Comparison of ENCODE assay signal across 9 cellular contexts in genomic region chr10:98262571-98262970, GRCh38. TPM values are rescaled to one million over a fixed set of nuclear protein-coding genes. Genes with fewer than 3 reads are reported as not detected.
DNase-seq lines count a peak whose midpoint lies in the region; ATAC-seq, FAIRE-seq and TF ChIP-seq lines count a peak whose summit lies in the region.
"Had no signal": no experiment of that assay in that cellular context is flagged by ENCODE, and none has a peak within 500 bp of the region (broad histone marks: within the 10 kb centered on the region; RNA-seq: fewer than 3 reads in every experiment).

No MANE protein-coding gene starts in this region.

- no peak overlapping the region for H3K27ac Mint-ChIP-seq in progenitor cell of endocrine pancreas
- H3K27ac Mint-ChIP-seq: brain had no signal

- no peaks in the 10 kb centered on the region for H3K9me3 ChIP-seq in PC-9 (ENCODE audit: insufficient read depth, low read depth)
- no peaks in the 10 kb centered on the region for H3K9me3 ChIP-seq in esophagus squamous epithelium

- no peak for TF ChIP-seq POLR2A in esophagus squamous epithelium (IDR thresholded peaks at IDR 0.05)
- no peak for TF ChIP-seq POLR2A in GM12892 (IDR thresholded peaks at IDR 0.05; ENCODE audit: low read depth, low read length)

- H3K36me3 ChIP-seq in PC-9 (ENCODE audit: low read depth) (no peaks in the 10 kb centered on the region), esophagus squamous epithelium (no peaks in the 10 kb centered on the region)

- H3K27me3 ChIP-seq in PC-9 (ENCODE audit: insufficient read depth, low read depth) (no peaks in the 10 kb centered on the region), esophagus squamous epithelium (peaks cover 0 to 27% (median 0%) of the 10 kb centered on the region in 4 donors)

- H3K36me3 Mint-ChIP-seq in progenitor cell of endocrine pancreas (ENCODE audit: insufficient read depth), result no peaks in the 10 kb centered on the region
- H3K36me3 Mint-ChIP-seq: brain had no signal

- no peak for ATAC-seq in HG02571 (IDR thresholded peaks at IDR 0.05; ENCODE audit: unreplicated experiment)

- H3K27ac ChIP-seq in PC-9 (no peak overlapping the region), esophagus squamous epithelium (no peak overlapping the region)

- no peaks in the 10 kb centered on the region for H4K20me1 ChIP-seq in PC-9 (ENCODE audit: insufficient read depth)

- no peak for FAIRE-seq in GM12892 (lab: Jason Lieb, UNC)

- BruUV-seq in PC-9 (replicated peaks; lab: Mats Ljungman, UMichigan), result no TSS peak

- no peak overlapping the region for H3K4me3 Mint-ChIP-seq in progenitor cell of endocrine pancreas (ENCODE audit: low read depth)
- H3K4me3 Mint-ChIP-seq: brain had no signal

- no peaks in the 10 kb centered on the region for H3K9me2 ChIP-seq in PC-9 (ENCODE audit: insufficient read depth)

- WGBS in esophagus squamous epithelium, 2 donors, result 58% methylated on average over 6 of the region's 7 CpGs; no CpG with 5 or more reads in 1 of the 2 donors

- peaks cover 5% of the 10 kb centered on the region for H3K4me1 Mint-ChIP-seq in progenitor cell of endocrine pancreas (ENCODE audit: low read depth)

- H3K4me3 ChIP-seq in AG04449 (ENCODE audit: low read depth, low read length) (no peak overlapping the region), GM12875 (ENCODE audit: low read depth, low read length) (no peak overlapping the region), PC-9 (no peak overlapping the region), esophagus squamous epithelium (no peak overlapping the region)

- CTCF ChIA-PET in AG04449 (lab: Yijun Ruan, JAX), result interaction anchor here (0.7 to 12.0 kb wide), 17 partner anchors 8 to 180 kb away, joined by 3 to 142 read pairs (median 3); no protein-coding TSS in a partner anchor
- CTCF ChIA-PET in PC-9 (lab: Charles Lee), result interaction anchor here (0.7 to 0.9 kb wide), 3 partner anchors 34 to 50 kb away, joined by 3 to 5 read pairs (median 4); no protein-coding TSS in a partner anchor

- no peaks in the 10 kb centered on the region for H3K9me3 Mint-ChIP-seq in progenitor cell of endocrine pancreas (ENCODE audit: low read depth)
- H3K9me3 Mint-ChIP-seq: brain had no signal

- H3K4me1 ChIP-seq in PC-9 (replicated peaks; ENCODE audit: insufficient read depth) (peaks cover 34% of the 10 kb centered on the region), esophagus squamous epithelium (peaks cover 0 to 36% (median under 1%) of the 10 kb centered on the region in 3 donors)

- H2AFZ ChIP-seq in PC-9, result no peak overlapping the region

- peaks cover 26% of the 10 kb centered on the region for H3K27me3 Mint-ChIP-seq in progenitor cell of endocrine pancreas

- H3F3A ChIP-seq in PC-9 (ENCODE audit: insufficient read depth, low read depth), result peaks cover 10% of the 10 kb centered on the region; the same call in 1 of the 2 replicates

- TF ChIP-seq CTCF in AG04449 (IDR thresholded peaks at IDR 0.05; ENCODE audit: insufficient read depth, low read length, missing control alignments) (peak; percentile 49), GM12875 (IDR thresholded peaks at IDR 0.05; ENCODE audit: borderline replicate concordance, insufficient read depth, low read depth, low read length) (peak; percentile 61), PC-9 (conservative IDR thresholded peaks at IDR 0.05) (peak; percentile 67), esophagus squamous epithelium (IDR thresholded peaks at IDR 0.05) (peak in 4 of 6 experiments; percentile 20 to 56 (median 34)), progenitor cell of endocrine pancreas (IDR thresholded peaks at IDR 0.05; ENCODE audit: unreplicated experiment) (peak; percentile 8)

- no peaks in the 10 kb centered on the region for H3K79me2 ChIP-seq in PC-9 (ENCODE audit: low read depth)

- DNase-seq in AG04449 (ENCODE audit: low read depth, low spot score), result no peak
- peak in 1 of 2 experiments; percentile 47 for DNase-seq in PC-9
- no peak for DNase-seq in esophagus squamous epithelium (lab: John Stamatoyannopoulos, UW)
- no peak for DNase-seq in progenitor cell of endocrine pancreas (ENCODE audit: low spot score, unreplicated experiment)
- DNase-seq in GM12892 (ENCODE audit: insufficient read length), result no peak
- DNase-seq in stimulated activated naive CD4-positive, alpha-beta T cell treated with Interleukin-2 at 50 U/mL for 16 hours (lab: John Stamatoyannopoulos, UW), result no peak

- POLR2A ChIA-PET in AG04449 (lab: Yijun Ruan, JAX) (interaction anchor here (0.7 kb wide), 1 partner anchor 132 kb away, joined by 3 read pairs; no protein-coding TSS in a partner anchor), PC-9 (lab: Charles Lee; ENCODE audit: unreplicated experiment) (interaction anchor here (0.5 kb wide), 1 partner anchor 121 kb away, joined by 3 read pairs; no protein-coding TSS in a partner anchor)

- no peak overlapping the region for H3K4me2 ChIP-seq in PC-9

- intact Hi-C loops in PC-9 (cut with micrococcal nuclease; ENCODE audit: unreplicated experiment), result loop anchor here (10.0 kb wide), 1 partner anchor 378 kb away; no protein-coding TSS in a partner anchor
- intact Hi-C loops in esophagus squamous epithelium (cut with DNase I), result no loop called here

RNA-seq across cellular contexts. Expression of gene LOXL4, which starts 5.4 kb away (rescaled TPM):
- total RNA-seq in PC-9 (2021) (2.5 and 3.5 TPM in 2 replicates), esophagus squamous epithelium (1 to 10 TPM in 2 of 4 donors, under 1 TPM in 2; 0.19 to 3.5 (median 1.4) TPM), progenitor cell of endocrine pancreas (3.6 and 3.7 TPM in 2 replicates)
- polyA plus RNA-seq in GM12892 (2012; ENCODE audit: missing spikeins), result 0.36 TPM

Comparison
In these comparisons a context has a peak if more than half of its experiments do, and no peak if none do; other contexts are left out.
1. CTCF ChIP-seq: peak in every context shown above with its lines; median percentile 67 in PC-9; 61 in GM12875; 49 in AG04449; 34 in esophagus squamous epithelium; 8 in progenitor cell of endocrine pancreas.